Comparison of ENCODE assay signal across 8 cellular contexts in the genomic region with DNA sequence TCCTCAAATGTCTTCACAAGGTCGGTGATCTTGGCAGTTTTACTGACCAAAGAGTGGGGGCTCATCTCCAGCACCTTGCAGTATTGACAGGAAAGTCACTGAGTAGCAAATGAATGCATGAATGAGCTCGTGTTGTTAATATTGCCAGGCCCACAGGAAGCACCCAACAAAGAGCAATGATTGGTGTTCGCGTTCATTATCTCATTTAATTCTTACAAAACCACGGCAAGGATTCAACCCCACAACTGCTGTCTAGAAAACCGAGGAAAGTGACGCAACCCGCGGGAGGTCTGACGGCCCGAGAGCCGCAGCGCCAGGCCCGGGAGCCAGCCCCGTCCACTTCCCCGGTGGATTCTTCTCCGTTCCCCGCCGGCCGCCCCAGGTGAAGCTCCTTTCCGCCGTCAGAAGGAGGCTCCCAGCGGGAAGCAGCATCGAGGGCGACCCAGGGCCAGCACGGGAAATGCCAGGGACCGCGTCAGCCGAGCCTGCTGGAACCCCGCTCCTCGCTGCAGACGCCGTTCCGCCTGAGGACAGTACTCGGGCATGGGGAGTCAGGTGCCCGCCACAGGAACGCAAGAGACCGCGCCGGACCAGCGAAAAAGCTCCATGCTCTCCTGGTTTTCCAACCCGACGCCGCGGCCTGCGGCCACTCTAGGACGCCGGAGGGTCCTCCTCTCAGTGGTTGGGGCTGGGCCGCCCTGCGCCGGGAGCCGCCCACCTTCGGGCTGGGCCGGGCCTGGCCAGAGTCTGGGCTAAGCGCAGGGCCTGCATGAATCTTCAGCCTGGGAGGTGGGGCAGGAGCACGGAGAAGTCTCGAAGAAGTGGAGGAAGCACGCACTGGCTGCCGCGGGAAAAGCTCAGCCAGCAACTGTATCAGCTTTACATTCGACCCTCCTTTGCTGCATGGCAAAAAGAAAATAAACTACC. TPM values are rescaled to one million over a fixed set of nuclear protein-coding genes. Genes with fewer than 3 reads are reported as not detected.
DNase-seq lines count a peak whose midpoint lies in the region; ATAC-seq, FAIRE-seq and TF ChIP-seq lines count a peak whose summit lies in the region.

No MANE protein-coding gene starts in this region.

- peaks cover 4% of the 10 kb centered on the region for H3K79me2 ChIP-seq in trophoblast cell (ENCODE audit: control insufficient read depth, insufficient read depth, low read length, poor library complexity)

- H3K9ac ChIP-seq in trophoblast cell (ENCODE audit: low read length), result peak overlapping the region; percentile 79

- peaks cover 8% of the 10 kb centered on the region for H3K79me1 ChIP-seq in trophoblast cell (ENCODE audit: low read length)

- H3K36me3 ChIP-seq in heart right ventricle (no peaks in the 10 kb centered on the region), trophoblast cell (ENCODE audit: control insufficient read depth in 1 of 2, insufficient read depth in 2 of 2, low read length in 2 of 2) (no peaks in the 10 kb centered on the region)

- intact Hi-C loops in heart right ventricle (cut with DNase I), result loop anchor here in 6 of 10 donors (1.0 to 10.0 kb wide), 5 partner anchors 19 to 687 kb away; partner anchors contain the start of gene FER (in 1 of the 6)

- peak overlapping the region; percentile 89 for H2BK120ac ChIP-seq in trophoblast cell (ENCODE audit: insufficient read depth, low read length, poor library complexity)

- H3K27me3 ChIP-seq in heart right ventricle (no peaks in the 10 kb centered on the region), trophoblast cell (ENCODE audit: insufficient read depth, low read length) (no peaks in the 10 kb centered on the region)

- H4K12ac ChIP-seq in trophoblast cell (ENCODE audit: low read depth, low read length), result peak overlapping the region; percentile 92

- DNase-seq in GM12891 (ENCODE audit: insufficient read length, low spot score) (peak; percentile 50), NCI-H1105 (lab: John Stamatoyannopoulos, UW) (peak; percentile 62), SW 1271 (lab: John Stamatoyannopoulos, UW) (peak; percentile 81 to 93), heart right ventricle (peak; percentile 90 to 93), trophoblast cell (peak; percentile 87 to 92), middle frontal gyrus (ENCODE audit: extremely low spot score, low spot score) (no peak)

- peak overlapping the region; percentile 96 for H3K14ac ChIP-seq in trophoblast cell (ENCODE audit: low read length)

- peak overlapping the region; percentile 64 for H4K91ac ChIP-seq in trophoblast cell (ENCODE audit: low read depth, low read length)

- H3K4me3 ChIP-seq in heart right ventricle (peak overlapping the region; percentile 74 to 98 (median 88)), trophoblast cell (ENCODE audit: low read depth, low read length) (peak overlapping the region; percentile 86)

- no peak overlapping the region for H3K23ac ChIP-seq in trophoblast cell (ENCODE audit: low read length)

- H3K27ac ChIP-seq in angular gyrus (ENCODE audit: low read depth, low read length) (peak overlapping the region; percentile 72), heart right ventricle (peak overlapping the region; percentile 72 to 97 (median 94)), trophoblast cell (ENCODE audit: low read depth, low read length) (peak overlapping the region; percentile 84)

- peak overlapping the region; percentile 50 for H2AFZ ChIP-seq in trophoblast cell (ENCODE audit: insufficient read depth, low read length, poor library complexity)

- WGBS in heart right ventricle, 2 donors, result 0 to 1% methylated on average over 61 of the region's 61 CpGs
- no CpG with 5 or more reads among the region's 61 CpGs for whole genome bisulfite sequencing in trophoblast cell (ENCODE audit: extremely low coverage, insufficient coverage, insufficient read length)

- H4K8ac ChIP-seq in trophoblast cell (ENCODE audit: low read depth, low read length), result peak overlapping the region; percentile 74

- H3K4me1 ChIP-seq in heart right ventricle (peaks cover 0 to 36% (median 6%) of the 10 kb centered on the region in 9 donors), trophoblast cell (ENCODE audit: control insufficient read depth in 1 of 2, insufficient read depth in 2 of 2, low read length in 2 of 2) (peaks cover 0 to 5% of the 10 kb centered on the region in 2 experiments)

- peak; percentile 78 for ATAC-seq in HG02623 (IDR thresholded peaks at IDR 0.05; ENCODE audit: unreplicated experiment)
- peak; percentile 100 for ATAC-seq in heart right ventricle

- peak overlapping the region; percentile 25 for H3K4ac ChIP-seq in trophoblast cell (ENCODE audit: low read depth, low read length)

- no peak overlapping the region for H2BK12ac ChIP-seq in trophoblast cell (ENCODE audit: low read length)

- no peaks in the 10 kb centered on the region for H3K9me3 ChIP-seq in heart right ventricle
- H3K9me3 ChIP-seq in trophoblast cell (ENCODE audit: insufficient read depth, low read depth, low read length), result no peaks in the 10 kb centered on the region

- peak overlapping the region; percentile 66 for H3K4me2 ChIP-seq in trophoblast cell (ENCODE audit: low read length)

- H3K18ac ChIP-seq in trophoblast cell (ENCODE audit: low read length), result peak overlapping the region; percentile 92

- TF ChIP-seq CTCF in heart right ventricle (IDR thresholded peaks at IDR 0.05), result peak in 2 of 9 donors; percentile 23 to 40

- peak overlapping the region; percentile 75 for H2BK5ac ChIP-seq in trophoblast cell (ENCODE audit: low read depth, low read length, poor library complexity)

- peak; percentile 90 for FAIRE-seq in GM12891 (lab: Jason Lieb, UNC)

- H2AK5ac ChIP-seq in trophoblast cell (ENCODE audit: low read length), result no peak overlapping the region

- TF ChIP-seq POLR2A in GM12891 (IDR thresholded peaks at IDR 0.05; ENCODE audit: low read depth, low read length), result peak; percentile 71

TF ChIP-seq in GM12891, 5 proteins besides CTCF, POLR2A, EP300 and RAD21:
- TF ChIP-seq POLR2AphosphoS5 (IDR thresholded peaks at IDR 0.05; ENCODE audit: low read depth, low read length), result peak; percentile 79
- peak; percentile 25; the same call in 1 of the 2 replicates for TF ChIP-seq POU2F2 (IDR thresholded peaks at IDR 0.05; ENCODE audit: low read depth, low read length)
- TF ChIP-seq TAF1 (IDR thresholded peaks at IDR 0.05; ENCODE audit: low read depth, low read length), result peak; percentile 99
- peak; percentile 64 for TF ChIP-seq PAX5 (IDR thresholded peaks at IDR 0.05; ENCODE audit: insufficient read depth, low read length, severe bottlenecking)
- TF ChIP-seq SPI1 (IDR thresholded peaks at IDR 0.05; ENCODE audit: low read depth, low read length), result no peak

RNA-seq across cellular contexts. Expression of gene FER, which starts 19.8 kb away (rescaled TPM):
- 5.2 TPM for polyA plus RNA-seq in GM12891 (2012; ENCODE audit: low read depth, missing spikeins)
- 10 to 100 TPM; 11.7 to 21.9 (median 15.3) TPM for total RNA-seq in heart right ventricle
- 1 to 10 TPM; 1.4 to 1.8 TPM for polyA plus RNA-seq in heart right ventricle
- polyA plus RNA-seq in trophoblast cell (2013), result 10.4 and 14.4 TPM in 2 replicates
